In the genomic region with DNA sequence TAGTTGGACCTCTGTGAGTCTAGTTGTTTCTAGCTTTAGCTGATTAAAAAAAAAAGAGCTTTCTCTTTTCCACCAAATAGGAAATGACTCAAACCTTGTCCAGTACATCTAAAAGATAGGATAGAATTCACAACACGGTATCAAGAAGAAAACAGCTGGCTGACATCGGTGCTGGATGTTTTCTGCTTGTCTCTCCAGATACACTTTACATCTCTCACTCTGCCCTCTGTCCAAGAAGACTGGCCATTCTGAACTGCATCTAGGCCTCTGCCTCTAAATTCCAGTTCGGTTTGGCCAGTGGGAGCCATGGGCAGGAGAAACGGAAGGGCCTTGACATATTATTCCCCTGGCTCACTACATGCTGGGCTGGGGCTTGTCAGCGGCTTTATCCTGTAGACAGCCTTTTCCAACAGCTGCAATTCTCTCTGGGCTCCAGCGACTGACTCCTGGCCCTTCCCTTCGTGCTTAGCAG, we compare ENCODE assay signal across 17 cellular contexts. TPM values are rescaled to one million over a fixed set of nuclear protein-coding genes. Genes with fewer than 3 reads are reported as not detected.
DNase-seq lines count a peak whose midpoint lies in the region; ATAC-seq, FAIRE-seq and TF ChIP-seq lines count a peak whose summit lies in the region.
"Had no signal": no experiment of that assay in that cellular context is flagged by ENCODE, and none has a peak within 500 bp of the region (broad histone marks: within the 10 kb centered on the region; RNA-seq: fewer than 3 reads in every experiment).

No MANE protein-coding gene starts in this region.

- no peak for TF ChIP-seq RAD21 in IMR-90 (IDR thresholded peaks at IDR 0.05; ENCODE audit: low read length)
- TF ChIP-seq RAD21 in H1 (IDR thresholded peaks at IDR 0.05 in 1 of 2, conservative IDR thresholded peaks at IDR 0.05 in 1 of 2; ENCODE audit: low read depth in 2 of 2, low read length in 2 of 2): no peak

- H3K27ac ChIP-seq in IMR-90 (ENCODE audit: insufficient read depth, low read length) (peak overlapping the region; percentile 96), H1 (ENCODE audit: low read depth, low read length) (no peak overlapping the region), gastrocnemius medialis (peak overlapping the region; percentile 37 to 73 (median 56))
- H3K27ac ChIP-seq: BLaER1 had no signal

- peak overlapping the region; percentile 88 for H2AFZ ChIP-seq in IMR-90 (replicated peaks; ENCODE audit: low read length, poor library complexity)
- peak overlapping the region; percentile 82; the same call in 1 of the 2 replicates for H2AFZ ChIP-seq in H1 (ENCODE audit: low read length)

- no peak for TF ChIP-seq EP300 in H1 (IDR thresholded peaks at IDR 0.05; ENCODE audit: borderline replicate concordance in 1 of 2, low read depth in 2 of 2, low read length in 2 of 2)

- H4K8ac ChIP-seq in IMR-90 (ENCODE audit: low read depth in 2 of 2, low read length in 2 of 2) (peak overlapping the region; percentile 38 to 93; a peak in 3 of 4 replicates), H1 (ENCODE audit: extremely low read depth, insufficient read depth, low read length) (no peak overlapping the region)

- POLR2A ChIA-PET in IMR-90 (lab: Charles Lee; ENCODE audit: unreplicated experiment): interaction anchor here (0.6 kb wide), 1 partner anchor 8 kb away, joined by 3 read pairs; no protein-coding TSS in a partner anchor
- POLR2A ChIA-PET in H1 (lab: Charles Lee; ENCODE audit: partially characterized antibody): no interaction called here

- BruUV-seq in IMR-90 (replicated peaks; lab: Mats Ljungman, UMichigan): no TSS peak

- peak; percentile 83 for ATAC-seq in IMR-90 (ENCODE audit: low read depth)
- peak; percentile 56 for ATAC-seq in gastrocnemius medialis
- ATAC-seq in HG03139 (IDR thresholded peaks at IDR 0.05; ENCODE audit: unreplicated experiment): no peak
- no peak for ATAC-seq in HG03175 (IDR thresholded peaks at IDR 0.05; ENCODE audit: unreplicated experiment)
- ATAC-seq: T-helper 17 cell had no signal

- peak overlapping the region; percentile 95 for H4K5ac ChIP-seq in IMR-90 (ENCODE audit: low read depth, low read length)
- H4K5ac ChIP-seq in H1 (ENCODE audit: insufficient read length, low read depth, low read length): no peak overlapping the region

- H2AK9ac ChIP-seq in IMR-90 (replicated peaks; ENCODE audit: low read depth, low read length, poor library complexity): no peak overlapping the region

- H3K79me1 ChIP-seq in IMR-90 (ENCODE audit: low read depth in 1 of 2, low read length in 2 of 2) (no peaks in the 10 kb centered on the region), H1 (ENCODE audit: low read depth, low read length) (no peaks in the 10 kb centered on the region)

- H3K56ac ChIP-seq in IMR-90 (ENCODE audit: extremely low read depth, insufficient read depth, low read length) (0 out of 2 replicates have a peak overlapping the region, but pooled peaks have one; percentile 57), H1 (replicated peaks; ENCODE audit: insufficient read length, low read depth, low read length) (no peak overlapping the region)

- H3K27me3 ChIP-seq in IMR-90 (ENCODE audit: control insufficient read depth, insufficient read depth, low read length) (no peaks in the 10 kb centered on the region), H1 (replicated peaks in 1 of 4; ENCODE audit: control insufficient read depth in 3 of 4, extremely low read depth in 1 of 4, insufficient read depth in 3 of 4, low read length in 3 of 4) (no peaks in the 10 kb centered on the region), gastrocnemius medialis (no peaks in the 10 kb centered on the region)
- H3K27me3 ChIP-seq: BLaER1 had no signal

- no peaks in the 10 kb centered on the region; a peak in 1 of 4 replicates for H3K79me2 ChIP-seq in H1 (ENCODE audit: control insufficient read depth in 1 of 2, insufficient read depth in 2 of 2, low read length in 2 of 2)

- H2BK120ac ChIP-seq in IMR-90 (ENCODE audit: low read depth, low read length) (peak overlapping the region; percentile 93), H1 (replicated peaks; ENCODE audit: low read depth, low read length) (no peak overlapping the region)

- no peak for FAIRE-seq in H1 (lab: Jason Lieb, UNC)

- no peaks in the 10 kb centered on the region for H4K20me1 ChIP-seq in IMR-90 (ENCODE audit: insufficient read depth, low read length)
- H4K20me1 ChIP-seq in H1 (replicated peaks in 1 of 2; ENCODE audit: control insufficient read depth in 1 of 2, insufficient read depth in 2 of 2, low read length in 2 of 2): no peaks in the 10 kb centered on the region
- H4K20me1 ChIP-seq: BLaER1 had no signal

- H3K14ac ChIP-seq in IMR-90 (replicated peaks; ENCODE audit: low read depth, low read length) (0 out of 2 replicates have a peak overlapping the region, but pooled peaks have one; percentile 24), H1 (ENCODE audit: insufficient read length) (no peak overlapping the region)

- peaks cover 2% of the 10 kb centered on the region for H3K27me3 Mint-ChIP-seq in endothelial cell (ENCODE audit: unreplicated experiment)

- WGBS in IMR-90 (ENCODE audit: extremely low coverage in 2 of 2, insufficient read length in 1 of 2), 2 experiments: 4% methylated on average over 3 of the region's 7 CpGs; no CpG with 5 or more reads in 1 of the 2 experiments
- WGBS in H1 (ENCODE audit: extremely low coverage in 1 of 2, insufficient coverage in 1 of 2, insufficient read length in 1 of 2, insufficient replicate concordance in 2 of 2, low coverage in 1 of 2, low lambda C conversion rate in 2 of 2, missing lambda C conversion rate in 1 of 2), 2 experiments: 68% methylated on average over 7 of the region's 7 CpGs; no CpG with 5 or more reads in 1 of the 2 experiments

- TF ChIP-seq POLR2A in IMR-90 (IDR thresholded peaks at IDR 0.05; ENCODE audit: low read depth, low read length) (no peak), H1 (IDR thresholded peaks at IDR 0.05; ENCODE audit: control extremely low read depth in 1 of 2, low read depth in 2 of 2, low read length in 2 of 2) (no peak), gastrocnemius medialis (IDR thresholded peaks at IDR 0.05) (no peak)

- no peaks in the 10 kb centered on the region for H3K36me3 Mint-ChIP-seq in endothelial cell (ENCODE audit: low read depth, unreplicated experiment)

- H2BK15ac ChIP-seq in IMR-90 (ENCODE audit: low read depth, low read length) (peak overlapping the region; percentile 22; the same call in 2 of the 3 replicates), H1 (ENCODE audit: low read length) (no peak overlapping the region)

- H3K18ac ChIP-seq in IMR-90 (ENCODE audit: low read depth, low read length): peak overlapping the region; percentile 72
- H3K18ac ChIP-seq in H1 (ENCODE audit: extremely low read depth, low read length): 0 out of 2 replicates have a peak overlapping the region, but pooled peaks have one; percentile 52

- no peaks in the 10 kb centered on the region for H3K9me3 Mint-ChIP-seq in endothelial cell (ENCODE audit: unreplicated experiment)
- H3K9me3 Mint-ChIP-seq: activated T-helper 2 cell treated with anti-CD3 and anti-CD28 coated beads, Interferon-gamma antibody, Interleukin-2, Interleukin-4, amounts not matched to agents 10 μg/mL and 5 μg/mL and 100 μg/mL, durations not matched to agents 14 hours and 24 hours and 36 hours; central memory CD8-positive, alpha-beta T cell had no signal

- DNase-seq in IMR-90 (peak; percentile 53), H1 (ENCODE audit: low read depth in 1 of 2, low spot score in 2 of 2) (no peak), left kidney (ENCODE audit: low read depth, low spot score) (peak; percentile 53), gastrocnemius medialis (no peak), NCI-H2171 treated with DMSO at 0.1 percent for 48 hours (lab: John Stamatoyannopoulos, UW) (no peak), endothelial cell (ENCODE audit: low spot score) (no peak)
- DNase-seq: activated CD4-positive, alpha-beta T cell treated with anti-CD3 and anti-CD28 coated beads, Interleukin-2, amount 50 U/mL, for 48 hours; GF-D8; Kasumi-1; NCI-H2029 treated with DMSO at 0.1 percent for 48 hours; posterior cingulate gyrus; T-helper 17 cell had no signal

- in situ Hi-C loops in IMR-90 (cut with MboI; ENCODE audit: low sequenced_read_pairs) (no loop called here), gastrocnemius medialis (cut with MboI; ENCODE audit: low sequenced_read_pairs in 4 of 4) (no loop called here)

- H3K27ac Mint-ChIP-seq in endothelial cell (ENCODE audit: unreplicated experiment): no peak overlapping the region
- H3K27ac Mint-ChIP-seq: activated T-helper 2 cell treated with anti-CD3 and anti-CD28 coated beads, Interferon-gamma antibody, Interleukin-2, Interleukin-4, amounts not matched to agents 10 μg/mL and 5 μg/mL and 100 μg/mL, durations not matched to agents 14 hours and 24 hours and 36 hours; T-helper 17 cell had no signal

- peak overlapping the region; percentile 43 for H3K4me2 ChIP-seq in IMR-90 (ENCODE audit: low read depth, low read length)
- H3K4me2 ChIP-seq in H1 (ENCODE audit: insufficient read depth in 1 of 2, low read depth in 2 of 2, low read length in 2 of 2): no peak overlapping the region
- H3K4me2 ChIP-seq: BLaER1 had no signal

- CTCF ChIA-PET in IMR-90 (lab: Yijun Ruan, JAX): interaction anchor here (1.0 kb wide), 1 partner anchor 11 kb away, joined by 3 read pairs; no protein-coding TSS in a partner anchor
- CTCF ChIA-PET in H1 (lab: Charles Lee; ENCODE audit: partially characterized antibody): interaction anchor here (1.2 to 2.2 kb wide), 7 partner anchors 11 to 179 kb away, joined by 3 to 7 read pairs (median 5); no protein-coding TSS in a partner anchor

- H3K4me1 Mint-ChIP-seq in endothelial cell (ENCODE audit: unreplicated experiment): peaks cover 2% of the 10 kb centered on the region
- H3K4me1 Mint-ChIP-seq: central memory CD8-positive, alpha-beta T cell had no signal

- no peak for TF ChIP-seq CTCF in IMR-90 (conservative IDR thresholded peaks at IDR 0.05; ENCODE audit: low read depth, low read length)
- TF ChIP-seq CTCF in H1 (IDR thresholded peaks at IDR 0.05; ENCODE audit: control extremely low read depth in 1 of 3, insufficient read depth in 1 of 3, low read depth in 1 of 3, low read length in 3 of 3): no peak
- TF ChIP-seq CTCF in gastrocnemius medialis (IDR thresholded peaks at IDR 0.05 in 4 of 5, conservative IDR thresholded peaks at IDR 0.05 in 1 of 5): no peak
- no peak for TF ChIP-seq CTCF in endothelial cell (IDR thresholded peaks at IDR 0.05; ENCODE audit: unreplicated experiment)

- no peak overlapping the region for H3K4me3 ChIP-seq in IMR-90 (ENCODE audit: insufficient read depth, low read depth, low read length)
- H3K4me3 ChIP-seq in H1 (ENCODE audit: extremely low read depth in 1 of 4, insufficient read depth in 2 of 4, low read depth in 3 of 4, low read length in 4 of 4): no peak overlapping the region
- H3K4me3 ChIP-seq in gastrocnemius medialis: no peak overlapping the region
- H3K4me3 ChIP-seq: BLaER1 had no signal

- H3K23me2 ChIP-seq in H1 (ENCODE audit: low read depth, low read length): no peaks in the 10 kb centered on the region

- H3K9ac ChIP-seq in IMR-90 (ENCODE audit: low read depth, low read length): peak overlapping the region; percentile 58
- H3K9ac ChIP-seq in H1 (replicated peaks in 1 of 4; ENCODE audit: extremely low read depth in 1 of 4, low read depth in 3 of 4, low read length in 3 of 4): no peak overlapping the region
- H3K9ac ChIP-seq: BLaER1 had no signal

- H3K4ac ChIP-seq in IMR-90 (ENCODE audit: low read depth, low read length): peak overlapping the region; percentile 71
- H3K4ac ChIP-seq in H1 (replicated peaks; ENCODE audit: insufficient read length, low read depth, low read length): no peak overlapping the region

- H3K23ac ChIP-seq in IMR-90 (ENCODE audit: low read depth, low read length) (peak overlapping the region; percentile 88), H1 (ENCODE audit: insufficient read length) (no peak overlapping the region)

- H2AK5ac ChIP-seq in IMR-90 (ENCODE audit: low read depth, low read length) (no peak overlapping the region), H1 (ENCODE audit: low read depth, low read length) (no peak overlapping the region)

- H2BK12ac ChIP-seq in H1 (ENCODE audit: low read depth, low read length): peak overlapping the region; percentile 23; the same call in 1 of the 2 replicates

- H3K9me1 ChIP-seq in IMR-90 (ENCODE audit: insufficient read depth, low read length): no peaks in the 10 kb centered on the region

- H3K4me1 ChIP-seq in IMR-90 (ENCODE audit: control insufficient read depth, insufficient read depth, low read length) (peaks cover 7% of the 10 kb centered on the region), H1 (replicated peaks in 1 of 4; ENCODE audit: control insufficient read depth in 3 of 4, insufficient read depth in 4 of 4, low read length in 3 of 4) (peaks cover 0 to 14% (median 0%) of the 10 kb centered on the region in 4 experiments; a peak in 3 of 7 replicates), gastrocnemius medialis (peaks cover 5% of the 10 kb centered on the region in 2 donors)
- H3K4me1 ChIP-seq: BLaER1 had no signal

- H3K36me3 ChIP-seq in IMR-90 (ENCODE audit: control insufficient read depth, insufficient read depth, low read length) (no peaks in the 10 kb centered on the region), H1 (ENCODE audit: control insufficient read depth in 2 of 4, insufficient read depth in 4 of 4, low read length in 3 of 4) (no peaks in the 10 kb centered on the region), gastrocnemius medialis (no peaks in the 10 kb centered on the region)
- H3K36me3 ChIP-seq: BLaER1 had no signal

- peak overlapping the region; percentile 86 for H2BK5ac ChIP-seq in IMR-90 (ENCODE audit: low read depth, low read length, poor library complexity, severe bottlenecking)
- no peak overlapping the region for H2BK5ac ChIP-seq in H1 (ENCODE audit: low read depth, low read length)

- intact Hi-C loops in IMR-90 (cut with micrococcal nuclease): no loop called here
- intact Hi-C loops in gastrocnemius medialis (cut with DNase I; ENCODE audit: low total_unique reads): loop anchor here (10.0 kb wide), 1 partner anchor 55 kb away; no protein-coding TSS in a partner anchor

- H3K4me3 Mint-ChIP-seq in endothelial cell (ENCODE audit: unreplicated experiment): no peak overlapping the region
- H3K4me3 Mint-ChIP-seq: central memory CD8-positive, alpha-beta T cell; T-helper 17 cell had no signal

- H4K91ac ChIP-seq in IMR-90 (ENCODE audit: insufficient read depth, low read depth, low read length) (peak overlapping the region; percentile 49; the same call in 1 of the 2 replicates), H1 (replicated peaks; ENCODE audit: insufficient read length, low read length) (no peak overlapping the region)

- H3K9me3 ChIP-seq in IMR-90 (ENCODE audit: control insufficient read depth, insufficient read depth, low read length) (no peaks in the 10 kb centered on the region), H1 (ENCODE audit: insufficient read depth in 2 of 2, low read depth in 1 of 2, low read length in 1 of 2) (no peaks in the 10 kb centered on the region), gastrocnemius medialis (no peaks in the 10 kb centered on the region)
- H3K9me3 ChIP-seq: BLaER1 had no signal

- H2BK20ac ChIP-seq in IMR-90 (ENCODE audit: low read depth, low read length) (peak overlapping the region; percentile 40), H1 (ENCODE audit: low read length) (peak overlapping the region; percentile 41; the same call in 1 of the 2 replicates)

- dilution Hi-C loops in IMR-90 (cut with HindIII; ENCODE audit: low sequenced_read_pairs, unreplicated experiment): no loop called here

RNA-seq across cellular contexts. Expression of a gene that starts 57.3 kb away (rescaled TPM):
- total RNA-seq in IMR-90 (2012; rRNA removed) (under 0.01 and 0.18 TPM in 2 replicates), gastrocnemius medialis (1 to 10 TPM in 3 of 4 donors, under 1 TPM in 1; 0.31 to 2.1 (median 1.2) TPM), endothelial cell (ENCODE audit: unreplicated experiment) (0.36 TPM)
- polyA plus RNA-seq in IMR-90 (2012; rRNA removed) (0.77 and 0.85 TPM in 2 replicates), H1 (2011; rRNA removed) (9.3 and 12.9 TPM in 2 replicates)
- polyA plus RNA-seq in IMR-90 (2012; cell fraction: cytosol; rRNA removed): 0.10 and 1.1 TPM in 2 replicates
- polyA plus RNA-seq in IMR-90 (2012; cell fraction: nucleus; rRNA removed; ENCODE audit: low replicate concordance): 0.44 and 0.59 TPM in 2 replicates
- 2.0 and 2.2 TPM in 2 replicates for total RNA-seq in H1 (2021; fragmentation: NEBNext Ultra II Directional; extraction: Animal tissue kit (Norgen Biotek cat#: 25700))
- polyA plus RNA-seq in H1 (2011; cell fraction: cytosol; rRNA removed): 8.7 TPM
- 6.6 TPM for polyA plus RNA-seq in H1 (2011; cell fraction: nucleus; rRNA removed)
- 1.9 to 2.7 TPM (median 2.7 TPM) in 4 replicates for polyA plus RNA-seq in H1 (2012, experiment 1 of 2)
- 4.1 TPM for polyA plus RNA-seq in H1 (2012, experiment 2 of 2)
- 2.4 TPM for polyA plus RNA-seq in H1 (2013, experiment 1 of 2)
- polyA plus RNA-seq in H1 (2013, experiment 2 of 2): 2.7 TPM
- 2.4 and 3.7 TPM in 2 replicates for polyA minus RNA-seq in H1 (2011; rRNA and poly(A)+ RNA removed)
- polyA minus RNA-seq in H1 (2011; cell fraction: cytosol; rRNA and poly(A)+ RNA removed): 3.9 TPM
- polyA minus RNA-seq in H1 (2011; cell fraction: nucleus; rRNA and poly(A)+ RNA removed): 2.2 TPM
- total RNA-seq: T-helper 17 cell had no signal

Comparison
In these comparisons a context has a peak if more than half of its experiments do, and no peak if none do; other contexts are left out.
1. ATAC-seq: peak in IMR-90 (single experiment) and gastrocnemius medialis (2 of 2); none in HG03139 (single experiment) and HG03175 (single experiment).
2. DNase-seq: peak in IMR-90 (single experiment) and left kidney (single experiment); none in H1 (0 of 2), gastrocnemius medialis (0 of 2), NCI-H2171 treated with DMSO at 0.1 percent for 48 hours (single experiment) and endothelial cell (single experiment).